ENCODE assay signal across 19 cellular contexts in genomic region chr3:197505796-197506553, GRCh38. TPM values are rescaled to one million over a fixed set of nuclear protein-coding genes. Genes with fewer than 3 reads are reported as not detected.
DNase-seq lines count a peak whose midpoint lies in the region; ATAC-seq, FAIRE-seq and TF ChIP-seq lines count a peak whose summit lies in the region.
"Had no signal": no experiment of that assay in that cellular context is flagged by ENCODE, and none has a peak within 500 bp of the region (broad histone marks: within the 10 kb centered on the region; RNA-seq: fewer than 3 reads in every experiment).

No MANE protein-coding gene starts in this region.

- BruUV-seq in A673 (replicated peaks; lab: Mats Ljungman, UMichigan): no TSS peak

- DNase-seq in A673 (ENCODE audit: low spot score) (no peak), MV-4-11 (lab: John Stamatoyannopoulos, UW) (peak; percentile 76), colonic mucosa (peak; percentile 45), nephron progenitor cell (no peak), frontal cortex (ENCODE audit: low spot score in 2 of 2) (no peak), right lobe of liver (no peak), NK-92 (lab: John Stamatoyannopoulos, UW; ENCODE audit: unreplicated experiment) (no peak), HT-29 (ENCODE audit: low spot score) (no peak)
- DNase-seq: ACHN; activated CD4-positive, CD25-positive, alpha-beta regulatory T cell; activated CD8-positive, alpha-beta memory T cell treated with anti-CD3 and anti-CD28 coated beads for 24 hours; DMS79; NCI-H187; NCI-H226; thyroid gland had no signal

- POLR2A ChIA-PET in A673 (lab: Charles Lee; ENCODE audit: low non-redundant PET): no interaction called here

- no peak for ATAC-seq in right lobe of liver
- ATAC-seq: naive thymus-derived CD8-positive, alpha-beta T cell; Right ventricle myocardium inferior had no signal

- peak overlapping the region; percentile 75 for H3K27ac Mint-ChIP-seq in nephron progenitor cell
- H3K27ac Mint-ChIP-seq: activated T-helper 2 cell treated with anti-CD3 and anti-CD28 coated beads, Interferon-gamma antibody, Interleukin-2, Interleukin-4, amounts not matched to agents 10 μg/mL and 5 μg/mL and 100 μg/mL, durations not matched to agents 14 hours and 24 hours and 36 hours had no signal

- no peak overlapping the region for H3K4me3 Mint-ChIP-seq in nephron progenitor cell
- H3K4me3 Mint-ChIP-seq: naive thymus-derived CD8-positive, alpha-beta T cell had no signal

- TF ChIP-seq POLR2A in right lobe of liver (IDR thresholded peaks at IDR 0.05): no peak

- H3K27me3 Mint-ChIP-seq in nephron progenitor cell (ENCODE audit: low read depth, poor library complexity): peaks cover 3% of the 10 kb centered on the region
- H3K27me3 Mint-ChIP-seq: naive thymus-derived CD8-positive, alpha-beta T cell had no signal

- no peak for FAIRE-seq in frontal cortex (lab: Jason Lieb, UNC)

- CTCF ChIA-PET in A673 (lab: Charles Lee): no interaction called here

- H3K9me3 ChIP-seq in A673 (ENCODE audit: low read depth, low read length, poor library complexity, severe bottlenecking): no peaks in the 10 kb centered on the region
- H3K9me3 ChIP-seq in colonic mucosa: no peaks in the 10 kb centered on the region
- no peaks in the 10 kb centered on the region for H3K9me3 ChIP-seq in right lobe of liver
- H3K9me3 ChIP-seq: thyroid gland had no signal

- H3K9ac ChIP-seq in colonic mucosa (ENCODE audit: low read depth in 2 of 2, low read length in 2 of 2): peak overlapping the region in 1 of 2 donors; percentile 26

- H3K9me3 Mint-ChIP-seq in nephron progenitor cell: no peaks in the 10 kb centered on the region
- H3K9me3 Mint-ChIP-seq: activated T-helper 2 cell treated with anti-CD3 and anti-CD28 coated beads, Interferon-gamma antibody, Interleukin-2, Interleukin-4, amounts not matched to agents 10 μg/mL and 5 μg/mL and 100 μg/mL, durations not matched to agents 14 hours and 24 hours and 36 hours; naive thymus-derived CD8-positive, alpha-beta T cell had no signal

- H3K27me3 ChIP-seq in A673 (replicated peaks; ENCODE audit: insufficient read depth, low read depth, low read length, poor library complexity) (no peaks in the 10 kb centered on the region), colonic mucosa (no peaks in the 10 kb centered on the region), right lobe of liver (no peaks in the 10 kb centered on the region)
- H3K27me3 ChIP-seq: cardiac muscle cell, thyroid gland had no signal

- no peaks in the 10 kb centered on the region for H3K36me3 ChIP-seq in A673 (ENCODE audit: insufficient read depth, low read length, poor library complexity, severe bottlenecking)
- no peaks in the 10 kb centered on the region for H3K36me3 ChIP-seq in colonic mucosa
- no peaks in the 10 kb centered on the region for H3K36me3 ChIP-seq in right lobe of liver
- H3K36me3 ChIP-seq: cardiac muscle cell, thyroid gland had no signal

- H3K4me1 ChIP-seq in A673 (ENCODE audit: insufficient read depth, low read length, poor library complexity, severe bottlenecking) (peaks cover 18% of the 10 kb centered on the region), colonic mucosa (no peaks in the 10 kb centered on the region), right lobe of liver (peaks cover 0 to 15% (median 1%) of the 10 kb centered on the region in 4 donors)

- intact Hi-C loops in A673 (cut with micrococcal nuclease; ENCODE audit: unreplicated experiment) (loop anchor here (10.0 kb wide), 1 partner anchor 531 kb away; no protein-coding TSS in a partner anchor), colonic mucosa (cut with DNase I) (no loop called here), right lobe of liver (cut with DNase I) (loop anchor here (10.0 kb wide), 1 partner anchor 251 kb away; no protein-coding TSS in a partner anchor)

- no peak for TF ChIP-seq CTCF in A673 (conservative IDR thresholded peaks at IDR 0.05; ENCODE audit: low read depth, low read length)
- TF ChIP-seq CTCF in colonic mucosa (IDR thresholded peaks at IDR 0.05): no peak
- TF ChIP-seq CTCF in nephron progenitor cell (IDR thresholded peaks at IDR 0.05): no peak
- no peak for TF ChIP-seq CTCF in right lobe of liver (IDR thresholded peaks at IDR 0.05)

- H3K36me3 Mint-ChIP-seq in nephron progenitor cell (ENCODE audit: low read depth): no peaks in the 10 kb centered on the region
- H3K36me3 Mint-ChIP-seq: naive thymus-derived CD8-positive, alpha-beta T cell had no signal

- H3K4me3 ChIP-seq in A673 (ENCODE audit: low read depth, low read length, poor library complexity, severe bottlenecking) (no peak overlapping the region), colonic mucosa (no peak overlapping the region), right lobe of liver (no peak overlapping the region)
- H3K4me3 ChIP-seq: cardiac muscle cell, thyroid gland had no signal

- 70% methylated on average over 7 of the region's 24 CpGs for WGBS in right lobe of liver (ENCODE audit: insufficient coverage, low coverage, low lambda C conversion rate, missing lambda C conversion rate)

- peak overlapping the region; percentile 33 for H3K27ac ChIP-seq in A673 (ENCODE audit: low read depth, low read length, poor library complexity, severe bottlenecking)
- no peak overlapping the region for H3K27ac ChIP-seq in colonic mucosa
- no peak overlapping the region for H3K27ac ChIP-seq in right lobe of liver
- H3K27ac ChIP-seq: cardiac muscle cell, thyroid gland had no signal

- H3K4me1 Mint-ChIP-seq in nephron progenitor cell: peaks cover 75% of the 10 kb centered on the region

RNA-seq across cellular contexts. Expression of gene BDH1, which starts 49.8 kb away (rescaled TPM):
- total RNA-seq in A673 (2021): 57.6 and 62.1 TPM in 2 replicates
- total RNA-seq in colonic mucosa: 100 to 1,000 TPM; 154 to 180 TPM
- 9.8 TPM for total RNA-seq in frontal cortex
- 100 to 1,000 TPM in 5 of 6 experiments, 10 to 100 TPM in 1; 65.5 to 366 (median 233) TPM for total RNA-seq in right lobe of liver
- total RNA-seq in HT-29 (2014; rRNA removed; shearing (Covaris generic)): 51.5 and 71.2 TPM in 2 replicates

Comparison
In these comparisons a context has a peak if more than half of its experiments do, and no peak if none do; other contexts are left out.
1. DNase-seq: peak in MV-4-11 (single experiment) and colonic mucosa (single experiment); none in A673 (single experiment), nephron progenitor cell (single experiment), frontal cortex (0 of 2), right lobe of liver (0 of 3), NK-92 (single experiment) and HT-29 (single experiment).